In the genomic region with DNA sequence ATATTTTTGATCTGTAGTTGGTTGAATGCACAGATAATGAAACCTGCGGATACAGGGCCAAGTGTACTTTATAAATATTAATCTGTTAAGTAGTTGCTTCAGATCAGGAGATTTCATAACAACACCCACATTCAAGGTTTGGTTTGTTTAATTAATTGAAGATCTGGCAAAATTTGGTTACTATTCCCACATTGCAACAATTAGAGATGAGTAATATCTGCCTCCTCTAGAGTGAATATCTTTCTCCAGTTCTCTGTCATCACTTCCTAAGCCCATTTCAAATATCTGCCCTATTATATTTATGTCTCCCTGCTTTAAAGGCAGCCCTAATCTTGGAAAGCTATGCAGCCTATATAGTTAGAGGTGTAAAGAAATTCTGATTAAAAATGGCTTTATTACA, we compare ENCODE assay signal across 26 cellular contexts.
"Had no signal": no experiment of that assay in that cellular context is flagged by ENCODE, and none has a peak within 500 bp of the region (broad histone marks: within the 10 kb centered on the region; RNA-seq: fewer than 3 reads in every experiment).

No MANE protein-coding gene starts in this region.

- ATAC-seq: gastroesophageal sphincter; left cardiac atrium; lower lobe of right lung; natural killer cell treated with Interleukin-12 subunit alpha and Interleukin-12 subunit beta and Interleukin-15 and Interleukin-18, amount 100 ng/mL, for 72 hours; right cardiac atrium; stimulated activated effector memory CD8-positive, alpha-beta T cell treated with anti-CD3 and anti-CD28 coated beads, Interleukin-12 subunit alpha, Interleukin-12 subunit beta, amount 100 ng/mL, for 72 hours; stimulated activated naive CD8-positive, alpha-beta T cell treated with anti-CD3 and anti-CD28 coated beads, Interleukin-15, Interleukin-2, amounts not matched to agents 100 U/mL and 50 U/mL, for 24 hours had no signal

- H3K4me1 Mint-ChIP-seq: endodermal cell; memory B cell; mesothelial cell of epicardium; neural progenitor cell; stimulated activated effector memory CD8-positive, alpha-beta T cell treated with anti-CD3 and anti-CD28 coated beads, Interleukin-12 subunit alpha, Interleukin-12 subunit beta, amount 100 ng/mL, for 72 hours had no signal

- H3K4me3 ChIP-seq: colonic mucosa, gastroesophageal sphincter, left ventricle myocardium inferior, lower lobe of right lung, neural progenitor cell, ovary, tibial artery, upper lobe of left lung, uterus had no signal

- H3K9ac ChIP-seq: neural progenitor cell had no signal

- H3K27me3 Mint-ChIP-seq: memory B cell; natural killer cell treated with Interleukin-12 subunit alpha and Interleukin-12 subunit beta and Interleukin-15 and Interleukin-18, amount 100 ng/mL, for 72 hours; progenitor cell of endocrine pancreas had no signal

- H3K27ac ChIP-seq: colonic mucosa, gastroesophageal sphincter, left ventricle myocardium inferior, lower lobe of right lung, neural progenitor cell, ovary, tibial artery, upper lobe of left lung, uterus had no signal

- H3K36me3 Mint-ChIP-seq: natural killer cell treated with Interleukin-12 subunit alpha and Interleukin-12 subunit beta and Interleukin-15 and Interleukin-18, amount 100 ng/mL, for 72 hours; neural progenitor cell had no signal

- H3K27ac Mint-ChIP-seq: endodermal cell; memory B cell; mesothelial cell of epicardium; neural progenitor cell; stimulated activated effector memory CD8-positive, alpha-beta T cell treated with anti-CD3 and anti-CD28 coated beads, Interleukin-12 subunit alpha, Interleukin-12 subunit beta, amount 100 ng/mL, for 72 hours had no signal

- H3K4me2 ChIP-seq: neural progenitor cell had no signal

- DNase-seq: colonic mucosa; dermis blood vessel endothelial cell; endodermal cell; erythroblast; glutamatergic neuron; kidney; left cardiac atrium; left ventricle myocardium inferior; lower lobe of right lung; nucleus accumbens; ovary; right cardiac atrium; small intestine; stimulated activated CD4-positive, alpha-beta T cell treated with anti-CD3 and anti-CD28 coated beads, Interleukin-4, amount 100 ng/mL, for 1 hour; stimulated activated CD8-positive, alpha-beta memory T cell treated with anti-CD3 and anti-CD28 coated beads, Interleukin-4, amount 100 ng/mL, for 48 hours; stimulated activated naive CD8-positive, alpha-beta T cell treated with anti-CD3 and anti-CD28 coated beads, Interleukin-15, Interleukin-2, amounts not matched to agents 100 U/mL and 50 U/mL, for 24 hours; tibial artery; upper lobe of left lung; uterus had no signal

- H3K36me3 ChIP-seq: colonic mucosa, neural progenitor cell, ovary, uterus had no signal

- H3K9me3 ChIP-seq: colonic mucosa, gastroesophageal sphincter, left ventricle myocardium inferior, lower lobe of right lung, ovary, tibial artery, upper lobe of left lung, uterus had no signal

- H2AFZ ChIP-seq: neural progenitor cell had no signal

- H3K4me1 ChIP-seq: colonic mucosa, lower lobe of right lung, neural progenitor cell, tibial artery, upper lobe of left lung, uterus had no signal

- H3K4me3 Mint-ChIP-seq: endodermal cell; memory B cell; mesothelial cell of epicardium; natural killer cell treated with Interleukin-12 subunit alpha and Interleukin-12 subunit beta and Interleukin-15 and Interleukin-18, amount 100 ng/mL, for 72 hours; neural progenitor cell; stimulated activated effector memory CD8-positive, alpha-beta T cell treated with anti-CD3 and anti-CD28 coated beads, Interleukin-12 subunit alpha, Interleukin-12 subunit beta, amount 100 ng/mL, for 72 hours had no signal

- H3K27me3 ChIP-seq: colonic mucosa, gastroesophageal sphincter, neural progenitor cell, ovary, tibial artery, upper lobe of left lung, uterus had no signal

- H3K9me3 Mint-ChIP-seq: endodermal cell; memory B cell; mesothelial cell of epicardium; natural killer cell treated with Interleukin-12 subunit alpha and Interleukin-12 subunit beta and Interleukin-15 and Interleukin-18, amount 100 ng/mL, for 72 hours; neural progenitor cell; stimulated activated effector memory CD8-positive, alpha-beta T cell treated with anti-CD3 and anti-CD28 coated beads, Interleukin-12 subunit alpha, Interleukin-12 subunit beta, amount 100 ng/mL, for 72 hours had no signal
